Comparison of ENCODE assay signal across 21 cellular contexts in genomic region chr2:240121675-240122074, GRCh38. TPM values are rescaled to one million over a fixed set of nuclear protein-coding genes. Genes with fewer than 3 reads are reported as not detected.
DNase-seq lines count a peak whose midpoint lies in the region; ATAC-seq, FAIRE-seq and TF ChIP-seq lines count a peak whose summit lies in the region.
"Had no signal": no experiment of that assay in that cellular context is flagged by ENCODE, and none has a peak within 500 bp of the region (broad histone marks: within the 10 kb centered on the region; RNA-seq: fewer than 3 reads in every experiment).

No MANE protein-coding gene starts in this region.

- CTCF ChIA-PET in GM12878 (lab: Yijun Ruan, JAX), result no interaction called here

- H3K23me2 ChIP-seq in H9 (ENCODE audit: insufficient read length, low read depth, low read length, poor library complexity, severe bottlenecking), result no peaks in the 10 kb centered on the region

- no CpG with 5 or more reads among the region's 11 CpGs for WGBS in H9 (ENCODE audit: extremely low coverage, insufficient read length, low lambda C conversion rate)
- WGBS in GM12878 (ENCODE audit: insufficient coverage, insufficient replicate concordance, low lambda C conversion rate, missing lambda C conversion rate), result 38% methylated on average over 11 of the region's 11 CpGs

- peaks cover 0 to 6% of the 10 kb centered on the region in 2 experiments; a peak in 2 of 4 replicates for H3K36me3 ChIP-seq in GM12878 (ENCODE audit: control insufficient read depth in 2 of 2, insufficient read depth in 2 of 2, low read length in 1 of 2)

- H4K5ac ChIP-seq in H9 (ENCODE audit: insufficient read length, low read depth, low read length), result no peak overlapping the region

- H3K27ac ChIP-seq in H9 (ENCODE audit: insufficient read length, low read depth, low read length) (no peak overlapping the region), GM12878 (ENCODE audit: control insufficient read depth, insufficient read depth) (no peak overlapping the region)
- H3K27ac ChIP-seq: SK-N-MC had no signal

- H3K4ac ChIP-seq in H9 (ENCODE audit: low read depth, low read length), result no peak overlapping the region

- H3K18ac ChIP-seq in H9 (ENCODE audit: insufficient read length, low read depth, low read length), result no peak overlapping the region

- no peak overlapping the region for H2BK120ac ChIP-seq in H9 (ENCODE audit: low read depth, low read length, poor library complexity, severe bottlenecking)

- POLR2A ChIA-PET in GM12878 (lab: Charles Lee), result no interaction called here

- no peak overlapping the region for H4K91ac ChIP-seq in H9 (ENCODE audit: insufficient read length, low read depth, low read length)

- no peak overlapping the region for H3K9ac ChIP-seq in H9 (ENCODE audit: extremely low read depth, insufficient read length, low read length)
- no peak overlapping the region for H3K9ac ChIP-seq in GM12878 (ENCODE audit: control insufficient read depth, insufficient read depth, low read length)

- RAD21 ChIA-PET in GM12878 (lab: Charles Lee; ENCODE audit: unreplicated experiment), result no interaction called here

- in situ Hi-C loops in GM12878 (cut with MboI), result no loop called here

- H3K23ac ChIP-seq in H9 (ENCODE audit: insufficient read length, low read depth, low read length), result no peak overlapping the region

- SMC1A ChIA-PET in GM12878 (lab: Charles Lee; ENCODE audit: uncharacterized antibody, unreplicated experiment), result no interaction called here

- TF ChIP-seq RAD21 in GM12878 (IDR thresholded peaks at IDR 0.05; ENCODE audit: insufficient read depth, low read depth, low read length), result no peak

- H3K27me3 ChIP-seq in H9 (ENCODE audit: insufficient read depth, low read length) (no peaks in the 10 kb centered on the region), GM12878 (replicated peaks in 1 of 2; ENCODE audit: control insufficient read depth in 2 of 2, insufficient read depth in 2 of 2, low read length in 1 of 2) (no peaks in the 10 kb centered on the region)

- TF ChIP-seq CTCF in H9 (conservative IDR thresholded peaks at IDR 0.05) (no peak), GM12878 (IDR thresholded peaks at IDR 0.05 in 2 of 3, conservative IDR thresholded peaks at IDR 0.05 in 1 of 3; ENCODE audit: control insufficient read depth in 2 of 3, extremely low read depth in 1 of 3, insufficient read depth in 1 of 3, low read depth in 3 of 3, low read length in 3 of 3) (no peak), osteocyte (IDR thresholded peaks at IDR 0.05) (no peak)

- no peaks in the 10 kb centered on the region for H3K9me3 Mint-ChIP-seq in activated T-cell treated with anti-CD3 and anti-CD28 coated beads, Interleukin-2, amount 50 U/mL, for 24 hours
- H3K9me3 Mint-ChIP-seq in H9, result peaks cover 0 to 9% of the 10 kb centered on the region in 2 experiments; a peak in 2 of 5 replicates
- H3K9me3 Mint-ChIP-seq in osteocyte (ENCODE audit: unreplicated experiment), result peaks cover 4% of the 10 kb centered on the region

- no peaks in the 10 kb centered on the region for H3K79me1 ChIP-seq in H9 (ENCODE audit: insufficient read depth, low read depth, low read length, poor library complexity, severe bottlenecking)

- H2BK15ac ChIP-seq in H9 (ENCODE audit: low read depth, low read length), result no peak overlapping the region

- TF ChIP-seq EP300 in GM12878 (IDR thresholded peaks at IDR 0.05; ENCODE audit: borderline replicate concordance in 1 of 2, control insufficient read depth in 1 of 2, low read depth in 2 of 2, low read length in 2 of 2), result no peak

- H4K20me1 ChIP-seq in H9 (ENCODE audit: control insufficient read depth, insufficient read depth, insufficient read length), result no peaks in the 10 kb centered on the region
- no peaks in the 10 kb centered on the region for H4K20me1 ChIP-seq in GM12878 (ENCODE audit: control insufficient read depth, insufficient read depth)

- intact Hi-C loops in GM12878 (cut with micrococcal nuclease; ENCODE audit: unreplicated experiment), result no loop called here

- no peak overlapping the region for H3K14ac ChIP-seq in H9 (ENCODE audit: insufficient read depth, low read length)

- no peak overlapping the region for H3K4me3 Mint-ChIP-seq in activated T-cell treated with anti-CD3 and anti-CD28 coated beads, Interleukin-2, amount 50 U/mL, for 24 hours
- H3K4me3 Mint-ChIP-seq in H9 (no peak overlapping the region), osteocyte (ENCODE audit: unreplicated experiment) (no peak overlapping the region)

- H3K4me1 ChIP-seq in H9 (ENCODE audit: insufficient read depth, low read length) (no peaks in the 10 kb centered on the region), GM12878 (ENCODE audit: control insufficient read depth, insufficient read depth, low read length) (peaks cover 14% of the 10 kb centered on the region)

- no peak overlapping the region for H3K56ac ChIP-seq in H9 (ENCODE audit: insufficient read length, low read depth, low read length)

- H2AFZ ChIP-seq in H9 (ENCODE audit: low read length) (no peak overlapping the region), GM12878 (ENCODE audit: control insufficient read depth, low read depth, low read length) (no peak overlapping the region)

- no peak overlapping the region for H2BK5ac ChIP-seq in H9 (ENCODE audit: insufficient read length, low read length)

- H4K8ac ChIP-seq in H9 (replicated peaks; ENCODE audit: insufficient read length, low read depth, low read length), result no peak overlapping the region

- H3K27me3 Mint-ChIP-seq in activated T-cell treated with anti-CD3 and anti-CD28 coated beads, Interleukin-2, amount 50 U/mL, for 24 hours, result peaks cover 15% of the 10 kb centered on the region
- H3K27me3 Mint-ChIP-seq in H9 (ENCODE audit: low read depth) (peaks cover 3% of the 10 kb centered on the region), osteocyte (ENCODE audit: unreplicated experiment) (no peaks in the 10 kb centered on the region)

- H2BK20ac ChIP-seq in H9 (ENCODE audit: low read depth, low read length, poor library complexity, severe bottlenecking), result no peak overlapping the region

- no peak for FAIRE-seq in GM12878 (lab: Jason Lieb, UNC)

- H3K4me1 Mint-ChIP-seq in activated T-cell treated with anti-CD3 and anti-CD28 coated beads, Interleukin-2, amount 50 U/mL, for 24 hours (ENCODE audit: low read depth), result peaks cover 15% of the 10 kb centered on the region
- H3K4me1 Mint-ChIP-seq in H9 (no peaks in the 10 kb centered on the region), osteocyte (ENCODE audit: unreplicated experiment) (no peaks in the 10 kb centered on the region)

- no peak overlapping the region for H3T11ph ChIP-seq in H9 (ENCODE audit: low read length)

- H3K79me2 ChIP-seq in H9 (ENCODE audit: insufficient read depth, low read length), result no peaks in the 10 kb centered on the region
- H3K79me2 ChIP-seq in GM12878 (ENCODE audit: control insufficient read depth, insufficient read depth, low read length), result no peaks in the 10 kb centered on the region

- H3K4me2 ChIP-seq in H9 (ENCODE audit: insufficient read depth, insufficient read length, low read length), result no peak overlapping the region
- H3K4me2 ChIP-seq in GM12878 (ENCODE audit: control insufficient read depth, insufficient read depth), result peak overlapping the region; percentile 53

- H3K36me3 Mint-ChIP-seq in activated T-cell treated with anti-CD3 and anti-CD28 coated beads, Interleukin-2, amount 50 U/mL, for 24 hours (ENCODE audit: low read depth), result peaks cover 11% of the 10 kb centered on the region
- H3K36me3 Mint-ChIP-seq in H9 (ENCODE audit: insufficient read depth in 1 of 3, low read depth in 3 of 3), result peaks cover 0 to 11% (median 8%) of the 10 kb centered on the region in 3 experiments; a peak in 4 of 7 replicates
- peaks cover 7% of the 10 kb centered on the region for H3K36me3 Mint-ChIP-seq in osteocyte (ENCODE audit: unreplicated experiment)

- H3K27ac Mint-ChIP-seq in activated T-cell treated with anti-CD3 and anti-CD28 coated beads, Interleukin-2, amount 50 U/mL, for 24 hours, result no peak overlapping the region
- no peak overlapping the region for H3K27ac Mint-ChIP-seq in H9
- no peak overlapping the region for H3K27ac Mint-ChIP-seq in osteocyte (ENCODE audit: unreplicated experiment)

- no peak overlapping the region for H3K4me3 ChIP-seq in GM12878
- H3K4me3 ChIP-seq: SK-N-MC had no signal

- peak; percentile 44; the same call in 1 of the 3 replicates for ATAC-seq in GM12878
- ATAC-seq in HG02938 (IDR thresholded peaks at IDR 0.05; ENCODE audit: unreplicated experiment), result no peak

- BruUV-seq in GM12878 (replicated peaks; lab: Mats Ljungman, UMichigan), result no TSS peak

- no peaks in the 10 kb centered on the region for H3K9me3 ChIP-seq in H9 (ENCODE audit: control insufficient read depth, low read depth, low read length)
- no peaks in the 10 kb centered on the region; the same call in 2 of the 3 replicates for H3K9me3 ChIP-seq in GM12878 (replicated peaks; ENCODE audit: control insufficient read depth, insufficient read depth, low read length)

- H2BK12ac ChIP-seq in H9 (ENCODE audit: insufficient read length, low read depth, low read length), result no peak overlapping the region

- DNase-seq in activated T-cell treated with anti-CD3 and anti-CD28 coated beads, Interleukin-2, amount 50 U/mL, for 24 hours, result peak; percentile 14
- no peak for DNase-seq in activated T-cell treated with anti-CD3 and anti-CD28 coated beads for 4 hours
- DNase-seq in H9, result peak; percentile 15
- DNase-seq in GM12878 (ENCODE audit: low read depth, low spot score), result no peak
- DNase-seq in osteocyte (ENCODE audit: extremely low spot score, unreplicated experiment), result peak; percentile 51
- no peak for DNase-seq in LoVo (ENCODE audit: low spot score)
- DNase-seq in inferior parietal cortex (ENCODE audit: extremely low spot score), result no peak
- DNase-seq: C1 segment of cervical spinal cord, DMS 273 treated with DMSO at 0.1 percent for 48 hours, GDM1, IMR-90, Karpas-422, NCI-H1436, NCI-H2081, NCI-H510A, NCI-H774 had no signal

- TF ChIP-seq POLR2A in GM12878 (IDR thresholded peaks at IDR 0.05; ENCODE audit: low read depth, low read length), result no peak

- H2AK5ac ChIP-seq in H9 (ENCODE audit: insufficient read length, low read length), result no peak overlapping the region

RNA-seq across cellular contexts. Expression of gene COPS9, which starts 14.4 kb away (rescaled TPM):
- total RNA-seq in H9 (2021) (142 and 149 TPM in 2 replicates), GM12878 (2014; rRNA removed) (220 and 228 TPM in 2 replicates), GM12878 (2014; rRNA removed; fragmentation: Illumina TruSeq; extraction: Trizol) (116 and 125 TPM in 2 replicates), GM12878 (2021) (125 and 130 TPM in 2 replicates), osteocyte (156 TPM in 2 replicates)
- 4.6 and 4.8 TPM in 2 replicates for total RNA-seq in GM12878 (2013; cell fraction: nucleolus; rRNA removed)
- polyA plus RNA-seq in GM12878 (2011; ENCODE audit: low read depth), result 56.3 TPM
- polyA plus RNA-seq in GM12878 (2011; rRNA removed) (204 and 206 TPM in 2 replicates), GM12878 (2014; fragmentation: Illumina TruSeq; extraction: Trizol) (34.3 and 80.8 TPM in 2 replicates), GM12878 (2014; fragmentation: Nextera tagmentation; extraction: Ambion mirVana) (100 to 1,000 TPM; 124 to 246 TPM), GM12878 (2014; rRNA removed) (418 and 419 TPM in 2 replicates), GM12878 (2016; fragmentation: Nextera tagmentation; extraction: Ambion mirVana) (100 to 1,000 TPM; 361 to 385 TPM)
- polyA plus RNA-seq in GM12878 (2011; cell fraction: cytosol; rRNA removed), result 226 and 316 TPM in 2 replicates
- 79.8 and 102 TPM in 2 replicates for polyA plus RNA-seq in GM12878 (2011; cell fraction: nucleus; rRNA removed)
- polyA plus RNA-seq in GM12878 (2012), result 171 and 244 TPM in 2 replicates
- 12.9 and 19.0 TPM in 2 replicates for polyA minus RNA-seq in GM12878 (2011; rRNA and poly(A)+ RNA removed)
- polyA minus RNA-seq in GM12878 (2011; cell fraction: cytosol; rRNA and poly(A)+ RNA removed), result 10.7 and 14.9 TPM in 2 replicates
- 8.2 and 12.1 TPM in 2 replicates for polyA minus RNA-seq in GM12878 (2011; cell fraction: nucleus; rRNA and poly(A)+ RNA removed)

RNA-seq across cellular contexts. Expression of gene OTOS, which starts 18.8 kb away (rescaled TPM):
- total RNA-seq in H9 (2021) (not detected in 2 replicates), GM12878 (2014; rRNA removed) (not detected in 2 replicates), GM12878 (2014; rRNA removed; fragmentation: Illumina TruSeq; extraction: Trizol) (not detected in 2 replicates), GM12878 (2021) (not detected in 2 replicates), osteocyte (not detected in 2 replicates)
- total RNA-seq in GM12878 (2013; cell fraction: nucleolus; rRNA removed), result not detected in 2 replicates
- not detected for polyA plus RNA-seq in GM12878 (2011; ENCODE audit: low read depth)
- polyA plus RNA-seq in GM12878 (2011; rRNA removed) (not detected in 2 replicates), GM12878 (2014; fragmentation: Illumina TruSeq; extraction: Trizol) (not detected in 2 replicates), GM12878 (2014; fragmentation: Nextera tagmentation; extraction: Ambion mirVana) (not detected), GM12878 (2014; rRNA removed) (not detected in 2 replicates), GM12878 (2016; fragmentation: Nextera tagmentation; extraction: Ambion mirVana) (not detected)
- polyA plus RNA-seq in GM12878 (2011; cell fraction: cytosol; rRNA removed), result not detected in 2 replicates
- not detected in 2 replicates for polyA plus RNA-seq in GM12878 (2011; cell fraction: nucleus; rRNA removed)
- polyA plus RNA-seq in GM12878 (2012), result not detected in 2 replicates
- polyA minus RNA-seq in GM12878 (2011; rRNA and poly(A)+ RNA removed), result not detected in 2 replicates
- polyA minus RNA-seq in GM12878 (2011; cell fraction: cytosol; rRNA and poly(A)+ RNA removed), result not detected in 2 replicates
- polyA minus RNA-seq in GM12878 (2011; cell fraction: nucleus; rRNA and poly(A)+ RNA removed), result not detected in 2 replicates
- total RNA-seq: A673, H4, HT-29, IMR-90 had no signal

Comparison
In these comparisons a context has a peak if more than half of its experiments do, and no peak if none do; other contexts are left out.
1. DNase-seq: peak in activated T-cell treated with anti-CD3 and anti-CD28 coated beads, Interleukin-2, amount 50 U/mL, for 24 hours (single experiment), H9 (single experiment) and osteocyte (single experiment); none in activated T-cell treated with anti-CD3 and anti-CD28 coated beads for 4 hours (single experiment), GM12878 (single experiment), LoVo (single experiment) and inferior parietal cortex (single experiment).